In the genomic region with DNA sequence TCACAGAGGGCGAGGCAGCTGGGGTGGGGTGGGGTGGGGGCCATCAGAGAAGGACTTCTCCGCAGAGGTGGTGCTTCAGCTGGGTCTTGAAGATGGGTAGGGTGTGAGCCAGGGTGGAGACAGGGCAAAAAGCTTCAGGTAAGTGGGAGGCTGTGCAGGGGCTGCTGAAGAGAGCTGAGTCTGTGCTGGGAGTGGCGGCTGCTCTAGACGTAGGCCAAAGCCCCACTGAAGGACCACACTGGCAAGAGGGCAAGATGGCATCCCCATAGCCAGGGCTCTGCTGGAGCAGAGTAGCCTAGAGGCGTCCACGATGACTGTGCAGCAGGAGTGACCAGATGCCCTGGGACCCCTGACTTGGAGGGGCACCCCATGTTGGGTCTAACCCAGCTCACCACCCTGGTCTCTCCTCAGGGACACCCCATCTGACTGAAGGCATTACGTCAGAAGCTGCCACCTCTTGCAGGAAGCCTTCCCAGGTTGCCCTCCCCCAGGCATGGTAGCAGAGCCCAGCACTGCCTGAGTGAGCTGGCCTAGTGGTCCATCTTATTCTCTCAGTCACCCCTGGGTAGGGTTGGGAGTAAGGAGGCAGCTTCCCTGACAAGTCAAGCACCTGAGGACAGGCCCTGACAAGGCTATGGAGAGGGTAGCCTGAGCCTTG, we compare ENCODE assay signal across 18 cellular contexts. TPM values are rescaled to one million over a fixed set of nuclear protein-coding genes. Genes with fewer than 3 reads are reported as not detected.
DNase-seq lines count a peak whose midpoint lies in the region; ATAC-seq and TF ChIP-seq lines count a peak whose summit lies in the region.
"Had no signal": no experiment of that assay in that cellular context is flagged by ENCODE, and none has a peak within 500 bp of the region (broad histone marks: within the 10 kb centered on the region; RNA-seq: fewer than 3 reads in every experiment).

No MANE protein-coding gene starts in this region.

- peak overlapping the region; percentile 87 for H3K27ac Mint-ChIP-seq in activated T-cell treated with anti-CD3 and anti-CD28 coated beads, Interleukin-2, amount 50 U/mL, for 24 hours
- H3K27ac Mint-ChIP-seq in activated T-cell treated with anti-CD3 and anti-CD28 coated beads, Interleukin-2, amount 50 U/mL, for 72 hours = no peak overlapping the region
- peak overlapping the region; percentile 96 to 99 for H3K27ac Mint-ChIP-seq in effector memory CD8-positive, alpha-beta T cell
- H3K27ac Mint-ChIP-seq: memory B cell, neural progenitor cell had no signal

- no peak overlapping the region for H3K4me3 Mint-ChIP-seq in activated T-cell treated with anti-CD3 and anti-CD28 coated beads, Interleukin-2, amount 50 U/mL, for 24 hours
- no peak overlapping the region for H3K4me3 Mint-ChIP-seq in activated T-cell treated with anti-CD3 and anti-CD28 coated beads, Interleukin-2, amount 50 U/mL, for 72 hours
- H3K4me3 Mint-ChIP-seq in effector memory CD8-positive, alpha-beta T cell = peak overlapping the region in 1 of 2 donors; percentile 31
- H3K4me3 Mint-ChIP-seq: neural progenitor cell had no signal

- no peak overlapping the region for H3K4me3 ChIP-seq in Panc1 (ENCODE audit: low read depth in 2 of 2, low read length in 2 of 2)
- H3K4me3 ChIP-seq: gastrocnemius medialis, neural progenitor cell, SK-N-MC had no signal

- DNase-seq in activated T-cell treated with anti-CD3 and anti-CD28 coated beads, Interleukin-2, amount 50 U/mL, for 24 hours = peak; percentile 25
- DNase-seq in activated T-cell treated with anti-CD3 and anti-CD28 coated beads, Interleukin-2, amount 50 U/mL, for 72 hours = no peak
- DNase-seq in Panc1 (ENCODE audit: low read depth, low spot score) = no peak
- DNase-seq in effector memory CD8-positive, alpha-beta T cell = no peak
- DNase-seq in sciatic nerve (ENCODE audit: low spot score) = peak; percentile 45
- DNase-seq in activated gamma-delta T cell treated with Interleukin-2 at 50 U/mL for 16 hours = no peak
- DNase-seq: GDM1; NCI-H187; NCI-H510A treated with DMSO at 0.1 percent for 48 hours; stimulated activated CD4-positive, alpha-beta T cell treated with anti-CD3 and anti-CD28 coated beads, Interleukin-4, amount 100 ng/mL, for 24 hours had no signal

- in situ Hi-C loops in Panc1 (cut with HindIII; ENCODE audit: low pct_unique_long_range_greater_than_20kb, low sequenced_read_pairs) = no loop called here

- H3K9me3 ChIP-seq in Panc1 (ENCODE audit: control insufficient read depth, insufficient read depth, low read depth, low read length) = no peaks in the 10 kb centered on the region
- H3K9me3 ChIP-seq: gastrocnemius medialis had no signal

- no peaks in the 10 kb centered on the region for H3K27me3 ChIP-seq in Panc1 (ENCODE audit: control insufficient read depth, insufficient read depth, low read length)
- H3K27me3 ChIP-seq: gastrocnemius medialis, neural progenitor cell had no signal

- no peaks in the 10 kb centered on the region for H3K27me3 Mint-ChIP-seq in activated T-cell treated with anti-CD3 and anti-CD28 coated beads, Interleukin-2, amount 50 U/mL, for 24 hours
- H3K27me3 Mint-ChIP-seq in activated T-cell treated with anti-CD3 and anti-CD28 coated beads, Interleukin-2, amount 50 U/mL, for 72 hours (ENCODE audit: low read depth) = no peaks in the 10 kb centered on the region
- no peaks in the 10 kb centered on the region for H3K27me3 Mint-ChIP-seq in effector memory CD8-positive, alpha-beta T cell
- H3K27me3 Mint-ChIP-seq: memory B cell had no signal

- H3K36me3 ChIP-seq in Panc1 (ENCODE audit: control insufficient read depth, insufficient read depth, low read length) = peaks cover 9% of the 10 kb centered on the region; the same call in 1 of the 2 replicates
- H3K36me3 ChIP-seq: neural progenitor cell had no signal

- BruUV-seq in Panc1 (replicated peaks; lab: Mats Ljungman, UMichigan) = no TSS peak

- H3K4me1 ChIP-seq in Panc1 (ENCODE audit: control insufficient read depth, insufficient read depth, low read length) = no peaks in the 10 kb centered on the region
- H3K4me1 ChIP-seq: gastrocnemius medialis, neural progenitor cell had no signal

- TF ChIP-seq CTCF in Panc1 (IDR thresholded peaks at IDR 0.05) = no peak

- no peaks in the 10 kb centered on the region for H3K9me3 Mint-ChIP-seq in activated T-cell treated with anti-CD3 and anti-CD28 coated beads, Interleukin-2, amount 50 U/mL, for 24 hours
- H3K9me3 Mint-ChIP-seq in activated T-cell treated with anti-CD3 and anti-CD28 coated beads, Interleukin-2, amount 50 U/mL, for 72 hours = no peaks in the 10 kb centered on the region
- no peaks in the 10 kb centered on the region for H3K9me3 Mint-ChIP-seq in effector memory CD8-positive, alpha-beta T cell
- H3K9me3 Mint-ChIP-seq: activated naive CD4-positive, alpha-beta T cell treated with anti-CD3 and anti-CD28 coated beads, Interleukin-2, amount 50 U/mL, for 72 hours; memory B cell; neural progenitor cell had no signal

- POLR2A ChIA-PET in Panc1 (lab: Charles Lee) = no interaction called here

- H3K27ac ChIP-seq in Panc1 (ENCODE audit: low read length) = no peak overlapping the region
- H3K27ac ChIP-seq: gastrocnemius medialis, neural progenitor cell, SK-N-MC had no signal

- peaks cover 21% of the 10 kb centered on the region for H3K36me3 Mint-ChIP-seq in activated T-cell treated with anti-CD3 and anti-CD28 coated beads, Interleukin-2, amount 50 U/mL, for 24 hours (ENCODE audit: low read depth)
- H3K36me3 Mint-ChIP-seq in activated T-cell treated with anti-CD3 and anti-CD28 coated beads, Interleukin-2, amount 50 U/mL, for 72 hours (ENCODE audit: insufficient read depth in 2 of 2) = peaks cover 0 to 3% of the 10 kb centered on the region in 2 donors
- peaks cover 8% of the 10 kb centered on the region for H3K36me3 Mint-ChIP-seq in effector memory CD8-positive, alpha-beta T cell (ENCODE audit: insufficient read depth)
- H3K36me3 Mint-ChIP-seq: neural progenitor cell had no signal

- CTCF ChIA-PET in Panc1 (lab: Charles Lee) = no interaction called here

- peaks cover 54% of the 10 kb centered on the region for H3K4me1 Mint-ChIP-seq in activated T-cell treated with anti-CD3 and anti-CD28 coated beads, Interleukin-2, amount 50 U/mL, for 24 hours (ENCODE audit: low read depth)
- H3K4me1 Mint-ChIP-seq in activated T-cell treated with anti-CD3 and anti-CD28 coated beads, Interleukin-2, amount 50 U/mL, for 72 hours (ENCODE audit: low read depth) = peaks cover 26% of the 10 kb centered on the region
- H3K4me1 Mint-ChIP-seq in effector memory CD8-positive, alpha-beta T cell (ENCODE audit: low read depth in 2 of 2) = peaks cover 40 to 48% of the 10 kb centered on the region in 2 donors

- intact Hi-C loops in Panc1 (cut with micrococcal nuclease; ENCODE audit: unreplicated experiment) = no loop called here
- intact Hi-C loops in sciatic nerve (cut with DNase I) = no loop called here

- ATAC-seq in activated T-cell treated with anti-CD3 and anti-CD28 coated beads, Interleukin-2, amount 50 U/mL, for 72 hours (replicated peaks in 1 of 2) = no peak
- ATAC-seq in Panc1 (0 out of 2 replicates have a peak, but pooled peaks have one; percentile 33), sciatic nerve (no peak), HG02678 (IDR thresholded peaks at IDR 0.05; ENCODE audit: unreplicated experiment) (no peak), HG03460 (IDR thresholded peaks at IDR 0.05; ENCODE audit: unreplicated experiment) (no peak)
- no peak for ATAC-seq in effector memory CD8-positive, alpha-beta T cell (replicated peaks)
- ATAC-seq: activated naive CD4-positive, alpha-beta T cell treated with anti-CD3 and anti-CD28 coated beads, Interleukin-2, amount 50 U/mL, for 72 hours; gastrocnemius medialis had no signal

RNA-seq across cellular contexts. Expression of a gene that starts 32.9 kb away (rescaled TPM):
- total RNA-seq in activated T-cell treated with anti-CD3 and anti-CD28 coated beads, Interleukin-2, amount 50 U/mL, for 72 hours = under 1 TPM; 0.07 to 0.14 TPM
- total RNA-seq in Panc1 (2021; ENCODE audit: unreplicated experiment) (0.54 TPM), sciatic nerve (0.31 TPM)
- polyA plus RNA-seq in Panc1 (2012; ENCODE audit: insufficient read length) = 0.80 TPM
- total RNA-seq: gastrocnemius medialis, urinary bladder had no signal

Comparison
In these comparisons a context has a peak if more than half of its experiments do, and no peak if none do; other contexts are left out.
1. DNase-seq: peak in activated T-cell treated with anti-CD3 and anti-CD28 coated beads, Interleukin-2, amount 50 U/mL, for 24 hours (single experiment) and sciatic nerve (single experiment); none in activated T-cell treated with anti-CD3 and anti-CD28 coated beads, Interleukin-2, amount 50 U/mL, for 72 hours (0 of 2), Panc1 (single experiment), effector memory CD8-positive, alpha-beta T cell (0 of 3) and activated gamma-delta T cell treated with Interleukin-2 at 50 U/mL for 16 hours (single experiment).